In genomic region chr6:33380272-33380981, GRCh38 we compare ENCODE assay signal across 14 cellular contexts. TPM values are rescaled to one million over a fixed set of nuclear protein-coding genes. Genes with fewer than 3 reads are reported as not detected.
DNase-seq lines count a peak whose midpoint lies in the region; TF ChIP-seq lines count a peak whose summit lies in the region.
"Had no signal": no experiment of that assay in that cellular context is flagged by ENCODE, and none has a peak within 500 bp of the region (broad histone marks: within the 10 kb centered on the region; RNA-seq: fewer than 3 reads in every experiment).

No MANE protein-coding gene starts in this region.

- H3K79me1 ChIP-seq in mesenchymal stem cell (replicated peaks; ENCODE audit: low read length, poor library complexity, severe bottlenecking) = no peaks in the 10 kb centered on the region

- H2BK120ac ChIP-seq in mesenchymal stem cell (ENCODE audit: low read depth, low read length) = no peak overlapping the region

- CTCF ChIA-PET in MCF 10A (lab: Yijun Ruan, JAX) (interaction anchor here (1.4 kb wide), 1 partner anchor 10 kb away, joined by 8 read pairs; no protein-coding TSS in a partner anchor), mammary epithelial cell (lab: Charles Lee; ENCODE audit: low non-redundant PET) (no interaction called here)
- CTCF ChIA-PET in CD8-positive, alpha-beta memory T cell (lab: Charles Lee) = no interaction called here

- no peak overlapping the region for H3K23ac ChIP-seq in mesenchymal stem cell (ENCODE audit: low read length in 2 of 2)

- H3K9me3 ChIP-seq in breast epithelium (no peaks in the 10 kb centered on the region), mammary epithelial cell (replicated peaks; ENCODE audit: insufficient read depth, low read length) (no peaks in the 10 kb centered on the region), mesenchymal stem cell (ENCODE audit: control insufficient read depth, low read length) (no peaks in the 10 kb centered on the region)
- no peaks in the 10 kb centered on the region for H3K9me3 ChIP-seq in CD8-positive, alpha-beta memory T cell (ENCODE audit: low read length)
- H3K9me3 ChIP-seq: BLaER1, HAP-1 had no signal

- no peak overlapping the region for H2BK12ac ChIP-seq in mesenchymal stem cell (ENCODE audit: low read length in 2 of 2)

- H3K27ac ChIP-seq in breast epithelium = no peak overlapping the region
- H3K27ac ChIP-seq in mammary epithelial cell (ENCODE audit: insufficient read depth, low read depth, low read length) = no peak overlapping the region
- H3K27ac ChIP-seq in mesenchymal stem cell (ENCODE audit: low read length, poor library complexity, severe bottlenecking) = no peak overlapping the region
- no peak overlapping the region for H3K27ac ChIP-seq in CD8-positive, alpha-beta memory T cell (ENCODE audit: low read depth, low read length)
- H3K27ac ChIP-seq: BLaER1 had no signal

- dilution Hi-C loops in mammary epithelial cell (cut with HindIII; ENCODE audit: low sequenced_read_pairs) = loop anchor here (5.0 kb wide), 3 partner anchors 47 to 93 kb away; partner anchors contain the start of genes PFDN6, WDR46 and ZBTB22

- H3K4me3 ChIP-seq in breast epithelium (no peak overlapping the region), mammary epithelial cell (replicated peaks in 1 of 3; ENCODE audit: insufficient read depth in 1 of 3, low read depth in 2 of 3, low read length in 3 of 3) (no peak overlapping the region), mesenchymal stem cell (ENCODE audit: insufficient read depth in 1 of 2, low read depth in 1 of 2, low read length in 2 of 2) (no peak overlapping the region)
- H3K4me3 ChIP-seq in CD8-positive, alpha-beta memory T cell (ENCODE audit: low read length) = no peak overlapping the region
- H3K4me3 ChIP-seq: BLaER1, HAP-1 had no signal

- TF ChIP-seq CTCF in MCF 10A (IDR thresholded peaks at IDR 0.05; ENCODE audit: unreplicated experiment) = no peak
- no peak for TF ChIP-seq CTCF in breast epithelium (IDR thresholded peaks at IDR 0.05)
- no peak for TF ChIP-seq CTCF in mammary epithelial cell (conservative IDR thresholded peaks at IDR 0.05 in 1 of 2, IDR thresholded peaks at IDR 0.05 in 1 of 2; ENCODE audit: extremely low read depth in 1 of 2, insufficient read depth in 1 of 2, low read depth in 1 of 2, low read length in 2 of 2)

- H2BK15ac ChIP-seq in mesenchymal stem cell (ENCODE audit: low read depth, poor library complexity, severe bottlenecking) = no peak overlapping the region

- H3K27me3 Mint-ChIP-seq in MCF 10A (ENCODE audit: insufficient read depth, unreplicated experiment) = no peaks in the 10 kb centered on the region
- peaks cover 0 to 2% of the 10 kb centered on the region in 2 donors for H3K27me3 Mint-ChIP-seq in CD8-positive, alpha-beta memory T cell

- H4K91ac ChIP-seq in mesenchymal stem cell (ENCODE audit: low read length) = peak overlapping the region; percentile 34

- H3K36me3 ChIP-seq in breast epithelium (no peaks in the 10 kb centered on the region), mammary epithelial cell (ENCODE audit: insufficient read depth, low read length) (no peaks in the 10 kb centered on the region), mesenchymal stem cell (ENCODE audit: control insufficient read depth in 1 of 2, insufficient read depth in 2 of 2, low read depth in 1 of 2, low read length in 2 of 2) (no peaks in the 10 kb centered on the region)
- no peaks in the 10 kb centered on the region for H3K36me3 ChIP-seq in CD8-positive, alpha-beta memory T cell (ENCODE audit: insufficient read depth, low read length)
- H3K36me3 ChIP-seq: BLaER1, HAP-1 had no signal

- peaks cover 0 to 4% of the 10 kb centered on the region in 2 donors for H3K4me1 ChIP-seq in breast epithelium
- peaks cover 13% of the 10 kb centered on the region for H3K4me1 ChIP-seq in mammary epithelial cell (ENCODE audit: insufficient read depth, low read length)
- H3K4me1 ChIP-seq in mesenchymal stem cell (ENCODE audit: control insufficient read depth, insufficient read depth, low read depth, low read length) = peaks cover 1% of the 10 kb centered on the region
- no peaks in the 10 kb centered on the region for H3K4me1 ChIP-seq in CD8-positive, alpha-beta memory T cell (ENCODE audit: insufficient read depth, low read length)
- H3K4me1 ChIP-seq: BLaER1, HAP-1 had no signal

- H2AFZ ChIP-seq in mammary epithelial cell (ENCODE audit: low read depth, low read length) = peak overlapping the region; percentile 68
- H2AFZ ChIP-seq in mesenchymal stem cell (ENCODE audit: low read depth, low read length) = no peak overlapping the region

- 100% methylated on average over 2 of the region's 2 CpGs for WGBS in mammary epithelial cell (ENCODE audit: low coverage, missing lambda C conversion rate)
- 91% methylated on average over 2 of the region's 2 CpGs for WGBS in mesenchymal stem cell

- no peaks in the 10 kb centered on the region for H4K20me1 ChIP-seq in mammary epithelial cell (ENCODE audit: insufficient read depth, low read length)
- H4K20me1 ChIP-seq: BLaER1 had no signal

- H2BK5ac ChIP-seq in mesenchymal stem cell (ENCODE audit: low read depth, low read length, poor library complexity, severe bottlenecking) = no peak overlapping the region

- H3K18ac ChIP-seq in mesenchymal stem cell (ENCODE audit: low read depth in 1 of 2, low read length in 2 of 2) = no peak overlapping the region

- peaks cover 15% of the 10 kb centered on the region for H3K36me3 Mint-ChIP-seq in MCF 10A (ENCODE audit: insufficient read depth, unreplicated experiment)
- no peaks in the 10 kb centered on the region for H3K36me3 Mint-ChIP-seq in CD8-positive, alpha-beta memory T cell

- POLR2A ChIA-PET in MCF 10A (lab: Yijun Ruan, JAX) = interaction anchor here (0.9 kb wide), 1 partner anchor 11 kb away, joined by 3 read pairs; no protein-coding TSS in a partner anchor
- POLR2A ChIA-PET in CD8-positive, alpha-beta memory T cell (lab: Charles Lee) = no interaction called here

- BruUV-seq in MCF 10A (replicated peaks; lab: Mats Ljungman, UMichigan) (no TSS peak), mammary epithelial cell (replicated peaks; lab: Mats Ljungman, UMichigan) (TSS peak; percentile 70)

- H2AK5ac ChIP-seq in mesenchymal stem cell (ENCODE audit: low read length, severe bottlenecking) = no peak overlapping the region

- in situ Hi-C loops in mammary epithelial cell (cut with MboI; ENCODE audit: low sequenced_read_pairs in 2 of 2) = no loop called here

- no peak overlapping the region for H3K9ac ChIP-seq in mammary epithelial cell (ENCODE audit: insufficient read depth, low read length)
- H3K9ac ChIP-seq in mesenchymal stem cell (ENCODE audit: low read length) = no peak overlapping the region
- H3K9ac ChIP-seq: BLaER1 had no signal

- intact Hi-C loops in MCF 10A (cut with micrococcal nuclease) (no loop called here), breast epithelium (cut with DNase I; ENCODE audit: low total_unique reads) (no loop called here), mammary epithelial cell (cut with micrococcal nuclease) (no loop called here)

- no peaks in the 10 kb centered on the region for H3K9me3 Mint-ChIP-seq in MCF 10A (ENCODE audit: unreplicated experiment)
- H3K9me3 Mint-ChIP-seq in CD8-positive, alpha-beta memory T cell = no peaks in the 10 kb centered on the region
- H3K9me3 Mint-ChIP-seq: HFFc6 had no signal

- DNase-seq in MCF 10A (ENCODE audit: unreplicated experiment) (peak; percentile 19), breast epithelium (ENCODE audit: low spot score in 2 of 2) (no peak), mammary epithelial cell (no peak), mesenchymal stem cell (no peak), NCI-H1694 (lab: John Stamatoyannopoulos, UW) (no peak), anterior cingulate cortex (lab: John Stamatoyannopoulos, UW) (no peak)
- DNase-seq in CD8-positive, alpha-beta memory T cell = no peak
- DNase-seq: 8988T, AML-193, DMS53, GF-D8, HFFc6 had no signal

- H3K27me3 ChIP-seq in breast epithelium (no peaks in the 10 kb centered on the region), mammary epithelial cell (ENCODE audit: insufficient read depth, low read length) (no peaks in the 10 kb centered on the region), mesenchymal stem cell (ENCODE audit: control insufficient read depth in 1 of 2, insufficient read depth in 1 of 2, low read length in 2 of 2) (peaks cover 0 to 7% of the 10 kb centered on the region in 2 experiments)
- H3K27me3 ChIP-seq in CD8-positive, alpha-beta memory T cell (ENCODE audit: insufficient read depth, low read length, poor library complexity, severe bottlenecking) = no peaks in the 10 kb centered on the region
- H3K27me3 ChIP-seq: BLaER1 had no signal

- H4K8ac ChIP-seq in mesenchymal stem cell (ENCODE audit: low read length) = no peak overlapping the region

- no peaks in the 10 kb centered on the region for H3K79me2 ChIP-seq in mammary epithelial cell (ENCODE audit: insufficient read depth, low read length)

- H3K14ac ChIP-seq in mesenchymal stem cell (ENCODE audit: low read length in 2 of 2) = no peak overlapping the region

- H3K4me2 ChIP-seq in mammary epithelial cell (ENCODE audit: insufficient read depth, low read depth, low read length) = no peak overlapping the region
- no peak overlapping the region for H3K4me2 ChIP-seq in mesenchymal stem cell (ENCODE audit: low read length, poor library complexity, severe bottlenecking)
- H3K4me2 ChIP-seq: BLaER1 had no signal

- no peak overlapping the region for H3K4me3 Mint-ChIP-seq in MCF 10A (ENCODE audit: unreplicated experiment)
- no peak overlapping the region for H3K4me3 Mint-ChIP-seq in CD8-positive, alpha-beta memory T cell
- H3K4me3 Mint-ChIP-seq: HFFc6 had no signal

- peak overlapping the region; percentile 0 for H3K27ac Mint-ChIP-seq in MCF 10A (ENCODE audit: low read depth, unreplicated experiment)
- peak overlapping the region in 1 of 8 donors; percentile 3 for H3K27ac Mint-ChIP-seq in CD8-positive, alpha-beta memory T cell
- H3K27ac Mint-ChIP-seq: HFFc6 had no signal

- H3K4me1 Mint-ChIP-seq in MCF 10A (ENCODE audit: insufficient read depth, unreplicated experiment) = peaks cover 14% of the 10 kb centered on the region
- H3K4me1 Mint-ChIP-seq in CD8-positive, alpha-beta memory T cell = peaks cover 3 to 8% (median 6%) of the 10 kb centered on the region in 3 donors

- TF ChIP-seq POLR2A in breast epithelium (IDR thresholded peaks at IDR 0.05) = no peak

- H3K4ac ChIP-seq in mesenchymal stem cell (ENCODE audit: low read depth in 1 of 2, low read length in 2 of 2) = no peak overlapping the region

RNA-seq across cellular contexts. Expression of gene KIFC1, which starts 11.2 kb away (rescaled TPM):
- total RNA-seq in MCF 10A (2022) (20.3 and 27.1 TPM in 2 replicates), breast epithelium (1 to 10 TPM; 2.0 to 3.8 (median 3.2) TPM), mammary epithelial cell (10 to 100 TPM in 1 of 2 donors, 1 to 10 TPM in 1; 2.8 to 36.7 TPM)
- 47.5 TPM for polyA plus RNA-seq in mammary epithelial cell
- 45.2 TPM for polyA minus RNA-seq in mammary epithelial cell
- polyA plus RNA-seq in mesenchymal stem cell (2013, experiment 1 of 2) = 4.9 TPM
- polyA plus RNA-seq in mesenchymal stem cell (2013, experiment 2 of 2) = 5.1 TPM
- total RNA-seq in CD8-positive, alpha-beta memory T cell = 10 to 100 TPM; 51.6 to 52.7 TPM
- 0.39 TPM for polyA plus RNA-seq in CD8-positive, alpha-beta memory T cell

RNA-seq across cellular contexts. Expression of gene PHF1, which starts 30.4 kb away (rescaled TPM):
- total RNA-seq in MCF 10A (2022) (28.9 and 33.9 TPM in 2 replicates), breast epithelium (10 to 100 TPM; 72.8 to 82.8 (median 77.3) TPM), mammary epithelial cell (10 to 100 TPM; 15.7 to 31.7 TPM)
- 19.0 TPM for polyA plus RNA-seq in mammary epithelial cell
- polyA minus RNA-seq in mammary epithelial cell = 56.0 TPM
- polyA plus RNA-seq in mesenchymal stem cell (2013, experiment 1 of 2) = 43.1 TPM
- polyA plus RNA-seq in mesenchymal stem cell (2013, experiment 2 of 2) = 40.9 TPM
- total RNA-seq in CD8-positive, alpha-beta memory T cell = 10 to 100 TPM; 38.5 to 43.3 TPM
- polyA plus RNA-seq in CD8-positive, alpha-beta memory T cell = 76.5 TPM

RNA-seq across cellular contexts. Expression of gene CUTA, which starts 37.5 kb away (rescaled TPM):
- total RNA-seq in MCF 10A (2022) (212 and 231 TPM in 2 replicates), breast epithelium (100 to 1,000 TPM in 2 of 3 donors, 10 to 100 TPM in 1; 81.3 to 123 (median 111) TPM), mammary epithelial cell (100 to 1,000 TPM in 1 of 2 donors, 10 to 100 TPM in 1; 81.4 to 181 TPM)
- polyA plus RNA-seq in mammary epithelial cell = 232 TPM
- 160 TPM for polyA minus RNA-seq in mammary epithelial cell
- polyA plus RNA-seq in mesenchymal stem cell (2013, experiment 1 of 2) = 472 TPM
- 480 TPM for polyA plus RNA-seq in mesenchymal stem cell (2013, experiment 2 of 2)
- 100 to 1,000 TPM; 149 to 164 TPM for total RNA-seq in CD8-positive, alpha-beta memory T cell
- polyA plus RNA-seq in CD8-positive, alpha-beta memory T cell = 451 TPM

RNA-seq across cellular contexts. Expression of gene SYNGAP1, which starts 39.4 kb away (rescaled TPM):
- total RNA-seq in MCF 10A (2022) (6.7 and 9.9 TPM in 2 replicates), breast epithelium (10 to 100 TPM in 2 of 3 donors, 1 to 10 TPM in 1; 6.1 to 12.5 (median 10.7) TPM), mammary epithelial cell (10 to 100 TPM in 1 of 2 donors, 1 to 10 TPM in 1; 4.2 to 17.7 TPM)
- polyA plus RNA-seq in mammary epithelial cell = 3.2 TPM
- 1.8 TPM for polyA minus RNA-seq in mammary epithelial cell
- polyA plus RNA-seq in mesenchymal stem cell (2013, experiment 1 of 2) = 18.5 TPM
- polyA plus RNA-seq in mesenchymal stem cell (2013, experiment 2 of 2) = 19.0 TPM
- total RNA-seq in CD8-positive, alpha-beta memory T cell = 10 to 100 TPM; 22.6 to 24.9 TPM
- 1.0 TPM for polyA plus RNA-seq in CD8-positive, alpha-beta memory T cell

RNA-seq across cellular contexts. Expression of gene DAXX, which starts 57.7 kb away (rescaled TPM):
- total RNA-seq in MCF 10A (2022) (39.7 and 47.7 TPM in 2 replicates), breast epithelium (10 to 100 TPM; 39.0 to 56.3 (median 39.8) TPM), mammary epithelial cell (10 to 100 TPM; 35.0 to 49.3 TPM)
- polyA plus RNA-seq in mammary epithelial cell = 25.9 TPM
- polyA minus RNA-seq in mammary epithelial cell = 80.0 TPM
- 35.8 TPM for polyA plus RNA-seq in mesenchymal stem cell (2013, experiment 1 of 2)
- 34.9 TPM for polyA plus RNA-seq in mesenchymal stem cell (2013, experiment 2 of 2)
- 100 to 1,000 TPM in 1 of 2 experiments, 10 to 100 TPM in 1; 88.2 to 106 TPM for total RNA-seq in CD8-positive, alpha-beta memory T cell
- 152 TPM for polyA plus RNA-seq in CD8-positive, alpha-beta memory T cell
